ENCODE assay signal across 27 cellular contexts in the genomic region with DNA sequence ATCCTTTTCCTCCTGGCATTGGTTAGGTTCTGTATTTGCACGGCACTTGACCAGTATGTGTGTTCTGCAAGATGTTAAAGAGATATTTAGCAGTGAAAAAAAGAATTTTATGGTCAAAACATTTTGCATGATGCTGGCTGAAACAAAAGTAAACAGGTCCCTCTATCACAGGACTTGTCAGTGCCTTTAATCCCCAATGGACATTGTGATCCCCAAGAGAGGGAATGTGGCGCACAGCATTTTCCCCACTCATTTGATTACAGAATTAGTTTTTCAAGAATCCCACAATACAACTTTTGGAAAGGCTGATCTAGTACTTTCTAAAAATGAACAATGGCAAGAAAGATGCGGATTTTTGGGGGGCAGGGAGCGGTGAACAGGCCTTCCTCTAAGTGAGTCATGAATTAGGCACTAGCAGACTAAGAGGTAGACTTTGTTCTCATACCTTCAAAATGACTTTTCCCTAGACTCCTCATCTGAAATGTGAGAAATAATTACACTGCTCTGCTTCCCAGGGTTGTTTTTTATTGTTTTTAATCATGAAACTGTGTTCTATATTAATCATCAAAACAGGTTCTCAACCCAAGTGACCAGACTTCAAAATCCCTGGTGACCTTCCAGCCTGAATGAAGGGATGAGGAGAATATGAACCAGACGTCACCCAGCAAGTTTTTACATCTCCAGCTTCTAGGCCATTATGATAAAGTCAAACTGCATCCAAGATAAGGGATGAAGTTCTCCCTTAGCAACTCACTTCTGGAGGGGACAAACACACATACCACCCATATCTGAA. TPM values are rescaled to one million over a fixed set of nuclear protein-coding genes. Genes with fewer than 3 reads are reported as not detected.
DNase-seq lines count a peak whose midpoint lies in the region; ATAC-seq and TF ChIP-seq lines count a peak whose summit lies in the region.
"Had no signal": no experiment of that assay in that cellular context is flagged by ENCODE, and none has a peak within 500 bp of the region (broad histone marks: within the 10 kb centered on the region; RNA-seq: fewer than 3 reads in every experiment).

No MANE protein-coding gene starts in this region.

- no peaks in the 10 kb centered on the region for H3K9me3 ChIP-seq in adrenal gland (replicated peaks in 1 of 3)
- H3K9me3 ChIP-seq: esophagus muscularis mucosa, gastrocnemius medialis, tibial artery had no signal

- H3K4me3 ChIP-seq in fibroblast of mammary gland (ENCODE audit: control insufficient read depth, low read depth, low read length) (no peak overlapping the region), adrenal gland (no peak overlapping the region)
- H3K4me3 ChIP-seq: esophagus muscularis mucosa, gastrocnemius medialis, neural progenitor cell, tibial artery had no signal

- H3K9me3 Mint-ChIP-seq in activated naive CD8-positive, alpha-beta T cell (ENCODE audit: low read depth): no peaks in the 10 kb centered on the region
- H3K9me3 Mint-ChIP-seq in activated naive CD8-positive, alpha-beta T cell treated with anti-CD3 and anti-CD28 coated beads for 36 hours: no peaks in the 10 kb centered on the region
- H3K9me3 Mint-ChIP-seq: activated B cell treated with CpG ODN at 0.5 μM for 24 hours; CD4-positive, alpha-beta memory T cell; neural progenitor cell; stimulated activated naive CD8-positive, alpha-beta T cell treated with anti-CD3 and anti-CD28 coated beads, Interleukin-15, amount 100 ng/mL, for 72 hours had no signal

- H3K27me3 Mint-ChIP-seq in activated naive CD8-positive, alpha-beta T cell: no peaks in the 10 kb centered on the region
- H3K27me3 Mint-ChIP-seq in activated naive CD8-positive, alpha-beta T cell treated with anti-CD3 and anti-CD28 coated beads for 36 hours: no peaks in the 10 kb centered on the region
- H3K27me3 Mint-ChIP-seq: activated B cell treated with CpG ODN at 0.5 μM for 24 hours; CD4-positive, alpha-beta memory T cell; stimulated activated naive CD8-positive, alpha-beta T cell treated with anti-CD3 and anti-CD28 coated beads, Interleukin-15, amount 100 ng/mL, for 72 hours had no signal

- no peak for DNase-seq in activated naive CD8-positive, alpha-beta T cell treated with anti-CD3 and anti-CD28 coated beads for 36 hours
- DNase-seq in fibroblast of mammary gland (ENCODE audit: low read depth) (peak; percentile 47), NCI-H1436 (lab: John Stamatoyannopoulos, UW) (no peak), adrenal gland (no peak), NCI-H1092 treated with DMSO at 0.1 percent for 48 hours (lab: John Stamatoyannopoulos, UW) (no peak)
- DNase-seq in activated CD4-positive, CD25-positive, alpha-beta regulatory T cell (lab: John Stamatoyannopoulos, UW): no peak
- DNase-seq: activated B cell treated with CpG ODN at 0.5 μM for 24 hours; activated CD4-positive, alpha-beta T cell treated with anti-CD3 and anti-CD28 coated beads, Interleukin-2, amount 50 U/mL, for 48 hours; AML-193; CD4-positive, alpha-beta memory T cell; cortex of kidney; gastrocnemius medialis; Karpas-422; NCI-H1092; NCI-H2029; NCI-H345; NCI-H748 treated with DMSO at 0.1 percent for 48 hours; stimulated activated CD4-positive, alpha-beta T cell treated with anti-CD3 and anti-CD28 coated beads, Interleukin-15, amount 100 ng/mL, for 24 hours; stimulated activated naive CD8-positive, alpha-beta T cell treated with anti-CD3 and anti-CD28 coated beads, Interleukin-15, amount 100 ng/mL, for 72 hours; T-helper 9 cell; tibial artery had no signal

- TF ChIP-seq CTCF in fibroblast of mammary gland (conservative IDR thresholded peaks at IDR 0.05; ENCODE audit: control insufficient read depth, insufficient read depth, low read depth, low read length) (no peak), adrenal gland (IDR thresholded peaks at IDR 0.05) (no peak)

- H3K27ac ChIP-seq in adrenal gland: no peak overlapping the region
- H3K27ac ChIP-seq: 22Rv1, esophagus muscularis mucosa, gastrocnemius medialis, neural progenitor cell, tibial artery had no signal

- no peak for TF ChIP-seq POLR2A in adrenal gland (IDR thresholded peaks at IDR 0.05)

- H3K4me1 Mint-ChIP-seq in activated naive CD8-positive, alpha-beta T cell (ENCODE audit: low read depth): peaks cover 85% of the 10 kb centered on the region
- H3K4me1 Mint-ChIP-seq in activated naive CD8-positive, alpha-beta T cell treated with anti-CD3 and anti-CD28 coated beads for 36 hours: peaks cover 61% of the 10 kb centered on the region

- no peaks in the 10 kb centered on the region for H3K36me3 ChIP-seq in adrenal gland (replicated peaks in 1 of 2)
- H3K36me3 ChIP-seq: esophagus muscularis mucosa, gastrocnemius medialis, neural progenitor cell had no signal

- ATAC-seq in SK-N-SH treated with all-trans-retinoic acid at 6 μM for 48 hours: peak; percentile 45
- ATAC-seq: gastrocnemius medialis; sciatic nerve; stimulated activated naive CD8-positive, alpha-beta T cell treated with anti-CD3 and anti-CD28 coated beads, Interleukin-15, amount 100 ng/mL, for 72 hours had no signal

- intact Hi-C loops in adrenal gland (cut with DNase I): no loop called here

- H3K36me3 Mint-ChIP-seq in activated naive CD8-positive, alpha-beta T cell: peaks cover 4% of the 10 kb centered on the region
- peaks cover 21% of the 10 kb centered on the region for H3K36me3 Mint-ChIP-seq in activated naive CD8-positive, alpha-beta T cell treated with anti-CD3 and anti-CD28 coated beads for 36 hours
- H3K36me3 Mint-ChIP-seq: neural progenitor cell had no signal

- no peak overlapping the region for H3K4me3 Mint-ChIP-seq in activated naive CD8-positive, alpha-beta T cell
- H3K4me3 Mint-ChIP-seq in activated naive CD8-positive, alpha-beta T cell treated with anti-CD3 and anti-CD28 coated beads for 36 hours: no peak overlapping the region
- H3K4me3 Mint-ChIP-seq: activated B cell treated with CpG ODN at 0.5 μM for 24 hours; neural progenitor cell; stimulated activated naive CD8-positive, alpha-beta T cell treated with anti-CD3 and anti-CD28 coated beads, Interleukin-15, amount 100 ng/mL, for 72 hours had no signal

- peaks cover 18 to 39% of the 10 kb centered on the region in 2 donors for H3K4me1 ChIP-seq in adrenal gland (replicated peaks in 1 of 2)

- H3K27me3 ChIP-seq in adrenal gland: no peaks in the 10 kb centered on the region
- H3K27me3 ChIP-seq: esophagus muscularis mucosa, gastrocnemius medialis, neural progenitor cell, tibial artery had no signal

- 78 to 86% (median 85%) methylated on average over 5 of the region's 5 CpGs for WGBS in adrenal gland, 4 donors

- peak overlapping the region; percentile 8 for H3K27ac Mint-ChIP-seq in activated naive CD8-positive, alpha-beta T cell
- no peak overlapping the region for H3K27ac Mint-ChIP-seq in activated naive CD8-positive, alpha-beta T cell treated with anti-CD3 and anti-CD28 coated beads for 36 hours
- H3K27ac Mint-ChIP-seq: activated B cell treated with CpG ODN at 0.5 μM for 24 hours, neural progenitor cell had no signal

TF ChIP-seq in SK-N-SH treated with all-trans-retinoic acid at 6 μM for 48 hours, 23 proteins besides CTCF, POLR2A, EP300 and RAD21 (continues in another document):
- TF ChIP-seq, protein P1, sequence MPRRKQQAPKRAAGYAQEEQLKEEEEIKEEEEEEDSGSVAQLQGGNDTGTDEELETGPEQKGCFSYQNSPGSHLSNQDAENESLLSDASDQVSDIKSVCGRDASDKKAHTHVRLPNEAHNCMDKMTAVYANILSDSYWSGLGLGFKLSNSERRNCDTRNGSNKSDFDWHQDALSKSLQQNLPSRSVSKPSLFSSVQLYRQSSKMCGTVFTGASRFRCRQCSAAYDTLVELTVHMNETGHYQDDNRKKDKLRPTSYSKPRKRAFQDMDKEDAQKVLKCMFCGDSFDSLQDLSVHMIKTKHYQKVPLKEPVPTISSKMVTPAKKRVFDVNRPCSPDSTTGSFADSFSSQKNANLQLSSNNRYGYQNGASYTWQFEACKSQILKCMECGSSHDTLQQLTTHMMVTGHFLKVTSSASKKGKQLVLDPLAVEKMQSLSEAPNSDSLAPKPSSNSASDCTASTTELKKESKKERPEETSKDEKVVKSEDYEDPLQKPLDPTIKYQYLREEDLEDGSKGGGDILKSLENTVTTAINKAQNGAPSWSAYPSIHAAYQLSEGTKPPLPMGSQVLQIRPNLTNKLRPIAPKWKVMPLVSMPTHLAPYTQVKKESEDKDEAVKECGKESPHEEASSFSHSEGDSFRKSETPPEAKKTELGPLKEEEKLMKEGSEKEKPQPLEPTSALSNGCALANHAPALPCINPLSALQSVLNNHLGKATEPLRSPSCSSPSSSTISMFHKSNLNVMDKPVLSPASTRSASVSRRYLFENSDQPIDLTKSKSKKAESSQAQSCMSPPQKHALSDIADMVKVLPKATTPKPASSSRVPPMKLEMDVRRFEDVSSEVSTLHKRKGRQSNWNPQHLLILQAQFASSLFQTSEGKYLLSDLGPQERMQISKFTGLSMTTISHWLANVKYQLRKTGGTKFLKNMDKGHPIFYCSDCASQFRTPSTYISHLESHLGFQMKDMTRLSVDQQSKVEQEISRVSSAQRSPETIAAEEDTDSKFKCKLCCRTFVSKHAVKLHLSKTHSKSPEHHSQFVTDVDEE (CRISPR knock-in tag; IDR thresholded peaks at IDR 0.05): no peak
- no peak for TF ChIP-seq TOX (CRISPR knock-in tag; IDR thresholded peaks at IDR 0.05; ENCODE audit: borderline replicate concordance)
- TF ChIP-seq, protein P2, sequence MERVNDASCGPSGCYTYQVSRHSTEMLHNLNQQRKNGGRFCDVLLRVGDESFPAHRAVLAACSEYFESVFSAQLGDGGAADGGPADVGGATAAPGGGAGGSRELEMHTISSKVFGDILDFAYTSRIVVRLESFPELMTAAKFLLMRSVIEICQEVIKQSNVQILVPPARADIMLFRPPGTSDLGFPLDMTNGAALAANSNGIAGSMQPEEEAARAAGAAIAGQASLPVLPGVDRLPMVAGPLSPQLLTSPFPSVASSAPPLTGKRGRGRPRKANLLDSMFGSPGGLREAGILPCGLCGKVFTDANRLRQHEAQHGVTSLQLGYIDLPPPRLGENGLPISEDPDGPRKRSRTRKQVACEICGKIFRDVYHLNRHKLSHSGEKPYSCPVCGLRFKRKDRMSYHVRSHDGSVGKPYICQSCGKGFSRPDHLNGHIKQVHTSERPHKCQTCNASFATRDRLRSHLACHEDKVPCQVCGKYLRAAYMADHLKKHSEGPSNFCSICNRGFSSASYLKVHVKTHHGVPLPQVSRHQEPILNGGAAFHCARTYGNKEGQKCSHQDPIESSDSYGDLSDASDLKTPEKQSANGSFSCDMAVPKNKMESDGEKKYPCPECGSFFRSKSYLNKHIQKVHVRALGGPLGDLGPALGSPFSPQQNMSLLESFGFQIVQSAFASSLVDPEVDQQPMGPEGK (CRISPR knock-in tag; IDR thresholded peaks at IDR 0.05; ENCODE audit: borderline replicate concordance): no peak

RNA-seq across cellular contexts. Expression of a gene that starts 8.6 kb away (rescaled TPM):
- total RNA-seq in activated naive CD8-positive, alpha-beta T cell treated with anti-CD3 and anti-CD28 coated beads for 36 hours: 10 to 100 TPM; 29.5 to 34.0 TPM
- total RNA-seq in adrenal gland: 10 to 100 TPM; 42.4 to 81.7 (median 61.7) TPM
- polyA plus RNA-seq in adrenal gland: 10 to 100 TPM; 51.1 to 80.0 (median 55.2) TPM
